1 cellular context compared by ENCODE assay signal in the genomic region with DNA sequence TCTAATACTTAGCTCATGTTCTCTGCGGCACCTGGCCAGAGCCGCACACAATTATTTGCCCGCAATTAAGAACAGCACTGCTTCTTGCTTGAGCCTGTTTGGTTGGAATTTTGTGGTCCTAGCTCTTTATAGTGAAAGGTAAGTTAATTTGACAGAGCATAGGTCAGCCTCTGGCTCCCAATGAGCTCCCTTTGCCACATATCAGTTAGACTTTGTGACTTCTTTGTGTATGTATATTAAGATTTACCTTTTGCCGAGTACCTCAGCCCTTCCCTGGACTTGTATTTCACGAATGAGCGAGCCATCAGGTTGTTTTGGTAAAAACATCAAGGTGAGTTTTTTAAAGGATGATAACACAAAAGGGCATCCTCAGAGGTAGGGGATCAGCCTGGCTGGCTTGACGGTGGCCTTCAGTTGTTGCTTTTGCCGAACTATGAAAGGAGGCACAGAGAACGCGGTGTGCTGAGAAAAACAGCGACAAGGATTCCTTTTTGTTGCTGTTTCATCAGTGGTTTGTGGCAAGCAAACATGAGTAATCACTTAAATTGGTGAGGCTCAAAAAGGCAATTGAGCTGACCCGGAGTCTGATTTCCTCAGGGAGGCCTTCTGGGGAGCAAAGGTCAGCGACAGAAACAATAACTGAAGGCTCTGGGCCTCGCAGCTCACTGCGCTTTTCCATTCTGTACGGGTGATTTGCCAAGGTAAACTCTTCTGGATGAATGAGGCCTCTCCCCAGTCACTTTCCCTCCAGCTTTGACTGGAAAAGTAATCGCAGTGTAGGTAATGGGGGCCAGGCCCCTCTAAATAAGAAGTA.
A peak's percentile ranks its signal among the peaks of the same experiment; 100 is the strongest.
TF ChIP-seq lines count a peak whose summit lies in the region.

No MANE protein-coding gene starts in this region.

TF ChIP-seq in HepG2, 621 proteins besides CTCF, POLR2A, EP300 and RAD21 (continued from another document and continues in another):
- TF ChIP-seq MNT (IDR thresholded peaks at IDR 0.05) (no peak), MAFG (CRISPR knock-in tag; IDR thresholded peaks at IDR 0.05) (no peak), PAF1 (CRISPR knock-in tag; IDR thresholded peaks at IDR 0.05) (no peak), ERF (CRISPR knock-in tag; IDR thresholded peaks at IDR 0.05) (peak; percentile 75; the same call in 1 of the 2 replicates), ZNF296 (CRISPR knock-in tag; conservative IDR thresholded peaks at IDR 0.05) (no peak), SMAD1 (CRISPR knock-in tag; IDR thresholded peaks at IDR 0.05; ENCODE audit: borderline replicate concordance, low read depth) (no peak), HOXA3 (CRISPR knock-in tag; IDR thresholded peaks at IDR 0.05) (peak; percentile 76), MIXL1 (CRISPR knock-in tag; IDR thresholded peaks at IDR 0.05) (peak; percentile 33; the same call in 1 of the 2 replicates), PRDM15 (CRISPR knock-in tag; IDR thresholded peaks at IDR 0.05) (no peak), NFRKB (IDR thresholded peaks at IDR 0.05) (no peak), ZNF713 (CRISPR knock-in tag; IDR thresholded peaks at IDR 0.05) (no peak), LBX2 (CRISPR knock-in tag; IDR thresholded peaks at IDR 0.05; ENCODE audit: borderline replicate concordance) (no peak), MXD4 (CRISPR knock-in tag; IDR thresholded peaks at IDR 0.05) (0 out of 2 replicates have a peak, but pooled peaks have one; percentile 31), NCOR1 (IDR thresholded peaks at IDR 0.05; ENCODE audit: borderline replicate concordance, low read length) (peak; percentile 69; the same call in 1 of the 2 replicates), AGO2 (optimal IDR thresholded peaks at IDR 0.05; ENCODE audit: low read depth, low read length) (no peak), ZNF10 (CRISPR knock-in tag; IDR thresholded peaks at IDR 0.05; ENCODE audit: borderline replicate concordance, low read depth) (no peak), ZUFSP (CRISPR knock-in tag; IDR thresholded peaks at IDR 0.05; ENCODE audit: borderline replicate concordance) (no peak), MXI1 (IDR thresholded peaks at IDR 0.05; ENCODE audit: borderline replicate concordance, low read depth, low read length) (no peak), ZSCAN22 (CRISPR knock-in tag; IDR thresholded peaks at IDR 0.05) (no peak), HHEX (CRISPR knock-in tag; IDR thresholded peaks at IDR 0.05) (peak; percentile 72), STAT6 (CRISPR knock-in tag; IDR thresholded peaks at IDR 0.05; ENCODE audit: borderline replicate concordance) (no peak), ZFP1 (CRISPR knock-in tag; IDR thresholded peaks at IDR 0.05) (no peak), ZNF564 (CRISPR knock-in tag; IDR thresholded peaks at IDR 0.05) (peak; percentile 69; the same call in 1 of the 2 replicates), SIN3A (IDR thresholded peaks at IDR 0.05; ENCODE audit: borderline replicate concordance, low read depth, low read length) (0 out of 2 replicates have a peak, but pooled peaks have one; percentile 24), ZNF687 (CRISPR knock-in tag; IDR thresholded peaks at IDR 0.05) (no peak; the same call in 1 of the 2 replicates), NONO (IDR thresholded peaks at IDR 0.05) (no peak), NONO (CRISPR knock-in tag; conservative IDR thresholded peaks at IDR 0.05) (0 out of 2 replicates have a peak, but pooled peaks have one; percentile 47), RFXAP (CRISPR knock-in tag; IDR thresholded peaks at IDR 0.05; ENCODE audit: borderline replicate concordance) (no peak), KLF6 (CRISPR knock-in tag; IDR thresholded peaks at IDR 0.05) (no peak), SMARCC2 (IDR thresholded peaks at IDR 0.05) (no peak), BHLHE40 (IDR thresholded peaks at IDR 0.05; ENCODE audit: low read length) (no peak), NR1H2 (CRISPR knock-in tag; IDR thresholded peaks at IDR 0.05; ENCODE audit: borderline replicate concordance, low read depth) (no peak), RBM39 (IDR thresholded peaks at IDR 0.05; ENCODE audit: low read depth, low read length, poor library complexity, severe bottlenecking) (no peak)
- TF ChIP-seq, protein P1, sequence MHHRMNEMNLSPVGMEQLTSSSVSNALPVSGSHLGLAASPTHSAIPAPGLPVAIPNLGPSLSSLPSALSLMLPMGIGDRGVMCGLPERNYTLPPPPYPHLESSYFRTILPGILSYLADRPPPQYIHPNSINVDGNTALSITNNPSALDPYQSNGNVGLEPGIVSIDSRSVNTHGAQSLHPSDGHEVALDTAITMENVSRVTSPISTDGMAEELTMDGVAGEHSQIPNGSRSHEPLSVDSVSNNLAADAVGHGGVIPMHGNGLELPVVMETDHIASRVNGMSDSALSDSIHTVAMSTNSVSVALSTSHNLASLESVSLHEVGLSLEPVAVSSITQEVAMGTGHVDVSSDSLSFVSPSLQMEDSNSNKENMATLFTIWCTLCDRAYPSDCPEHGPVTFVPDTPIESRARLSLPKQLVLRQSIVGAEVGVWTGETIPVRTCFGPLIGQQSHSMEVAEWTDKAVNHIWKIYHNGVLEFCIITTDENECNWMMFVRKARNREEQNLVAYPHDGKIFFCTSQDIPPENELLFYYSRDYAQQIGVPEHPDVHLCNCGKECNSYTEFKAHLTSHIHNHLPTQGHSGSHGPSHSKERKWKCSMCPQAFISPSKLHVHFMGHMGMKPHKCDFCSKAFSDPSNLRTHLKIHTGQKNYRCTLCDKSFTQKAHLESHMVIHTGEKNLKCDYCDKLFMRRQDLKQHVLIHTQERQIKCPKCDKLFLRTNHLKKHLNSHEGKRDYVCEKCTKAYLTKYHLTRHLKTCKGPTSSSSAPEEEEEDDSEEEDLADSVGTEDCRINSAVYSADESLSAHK (CRISPR knock-in tag; IDR thresholded peaks at IDR 0.05; ENCODE audit: borderline replicate concordance): no peak
- TF ChIP-seq, protein P2, sequence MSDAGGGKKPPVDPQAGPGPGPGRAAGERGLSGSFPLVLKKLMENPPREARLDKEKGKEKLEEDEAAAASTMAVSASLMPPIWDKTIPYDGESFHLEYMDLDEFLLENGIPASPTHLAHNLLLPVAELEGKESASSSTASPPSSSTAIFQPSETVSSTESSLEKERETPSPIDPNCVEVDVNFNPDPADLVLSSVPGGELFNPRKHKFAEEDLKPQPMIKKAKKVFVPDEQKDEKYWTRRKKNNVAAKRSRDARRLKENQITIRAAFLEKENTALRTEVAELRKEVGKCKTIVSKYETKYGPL (CRISPR knock-in tag; IDR thresholded peaks at IDR 0.05): peak; percentile 4; the same call in 1 of the 2 replicates
- TF ChIP-seq, protein P3, sequence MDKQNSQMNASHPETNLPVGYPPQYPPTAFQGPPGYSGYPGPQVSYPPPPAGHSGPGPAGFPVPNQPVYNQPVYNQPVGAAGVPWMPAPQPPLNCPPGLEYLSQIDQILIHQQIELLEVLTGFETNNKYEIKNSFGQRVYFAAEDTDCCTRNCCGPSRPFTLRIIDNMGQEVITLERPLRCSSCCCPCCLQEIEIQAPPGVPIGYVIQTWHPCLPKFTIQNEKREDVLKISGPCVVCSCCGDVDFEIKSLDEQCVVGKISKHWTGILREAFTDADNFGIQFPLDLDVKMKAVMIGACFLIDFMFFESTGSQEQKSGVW (CRISPR knock-in tag; IDR thresholded peaks at IDR 0.05; ENCODE audit: borderline replicate concordance): no peak
